Comparison of ENCODE assay signal across 32 cellular contexts in genomic region chr22:45476814-45477213, GRCh38. TPM values are rescaled to one million over a fixed set of nuclear protein-coding genes. Genes with fewer than 3 reads are reported as not detected.
DNase-seq lines count a peak whose midpoint lies in the region; ATAC-seq and TF ChIP-seq lines count a peak whose summit lies in the region.
"Had no signal": no experiment of that assay in that cellular context is flagged by ENCODE, and none has a peak within 500 bp of the region (broad histone marks: within the 10 kb centered on the region; RNA-seq: fewer than 3 reads in every experiment).

No MANE protein-coding gene starts in this region.

- no peaks in the 10 kb centered on the region for H3K4me1 Mint-ChIP-seq in activated naive CD4-positive, alpha-beta T cell treated with anti-CD3 and anti-CD28 coated beads, Interleukin-2, amount 10 ng/mL, durations not matched to agents 7 days and 5 days
- H3K4me1 Mint-ChIP-seq in mesothelial cell of epicardium, result peaks cover 19% of the 10 kb centered on the region
- H3K4me1 Mint-ChIP-seq: activated CD4-positive, alpha-beta T cell treated with anti-CD3 and anti-CD28 coated beads, Interleukin-2, amount 10 ng/mL, durations not matched to agents 24 days and 14 days; immature natural killer cell; naive B cell; stimulated activated effector memory CD8-positive, alpha-beta T cell treated with anti-CD3 and anti-CD28 coated beads, Interleukin-12 subunit alpha, Interleukin-12 subunit beta, amount 100 ng/mL, for 72 hours had no signal

- H3K27me3 Mint-ChIP-seq in activated naive CD4-positive, alpha-beta T cell treated with anti-CD3 and anti-CD28 coated beads, Interleukin-2, amount 10 ng/mL, durations not matched to agents 7 days and 5 days, result peaks cover 10% of the 10 kb centered on the region
- H3K27me3 Mint-ChIP-seq in mesothelial cell of epicardium (ENCODE audit: low read depth), result no peaks in the 10 kb centered on the region
- H3K27me3 Mint-ChIP-seq: activated CD4-positive, alpha-beta T cell treated with anti-CD3 and anti-CD28 coated beads, Interleukin-2, amount 10 ng/mL, durations not matched to agents 24 days and 14 days had no signal

- peak overlapping the region; percentile 75 for H3K27ac ChIP-seq in AG04450 (ENCODE audit: low read depth, low read length)
- H3K27ac ChIP-seq: colonic mucosa had no signal

- CTCF ChIA-PET in AG04450 (lab: Charles Lee), result no interaction called here
- CTCF ChIA-PET in activated naive CD4-positive, alpha-beta T cell treated with anti-CD3 and anti-CD28 coated beads, Interleukin-2, amount 10 ng/mL, durations not matched to agents 7 days and 5 days (lab: Charles Lee), result no interaction called here

- intact Hi-C loops in posterior vena cava (cut with DNase I), result no loop called here

- H3K36me3 Mint-ChIP-seq in activated naive CD4-positive, alpha-beta T cell treated with anti-CD3 and anti-CD28 coated beads, Interleukin-2, amount 10 ng/mL, durations not matched to agents 7 days and 5 days, result no peaks in the 10 kb centered on the region
- no peaks in the 10 kb centered on the region for H3K36me3 Mint-ChIP-seq in mesothelial cell of epicardium
- H3K36me3 Mint-ChIP-seq: immature natural killer cell; naive B cell; stimulated activated effector memory CD8-positive, alpha-beta T cell treated with anti-CD3 and anti-CD28 coated beads, Interleukin-12 subunit alpha, Interleukin-12 subunit beta, amount 100 ng/mL, for 72 hours had no signal

- no peaks in the 10 kb centered on the region; the same call in none of the 2 replicates for H3K9me3 ChIP-seq in AG04450 (ENCODE audit: control insufficient read depth, insufficient read depth, low read length)
- H3K9me3 ChIP-seq: A549, colonic mucosa, MG63, right atrium auricular region, uterus had no signal

- POLR2A ChIA-PET in AG04450 (lab: Yijun Ruan, JAX), result interaction anchor here (0.6 kb wide), 1 partner anchor 12 kb away, joined by 3 read pairs; no protein-coding TSS in a partner anchor

- no peak overlapping the region for H3K4me3 ChIP-seq in AG04450 (ENCODE audit: low read depth, low read length)
- H3K4me3 ChIP-seq in fibroblast of villous mesenchyme (ENCODE audit: low read depth, low read length), result no peak overlapping the region
- H3K4me3 ChIP-seq: A549, colonic mucosa, K562, MG63, right atrium auricular region, uterus had no signal

- H3K9me3 Mint-ChIP-seq in activated naive CD4-positive, alpha-beta T cell treated with anti-CD3 and anti-CD28 coated beads, Interleukin-2, amount 10 ng/mL, durations not matched to agents 7 days and 5 days, result peaks cover 1% of the 10 kb centered on the region
- H3K9me3 Mint-ChIP-seq in mesothelial cell of epicardium, result no peaks in the 10 kb centered on the region
- H3K9me3 Mint-ChIP-seq: activated CD4-positive, alpha-beta T cell treated with anti-CD3 and anti-CD28 coated beads, Interleukin-2, amount 10 ng/mL, durations not matched to agents 24 days and 14 days; immature natural killer cell; stimulated activated effector memory CD8-positive, alpha-beta T cell treated with anti-CD3 and anti-CD28 coated beads, Interleukin-12 subunit alpha, Interleukin-12 subunit beta, amount 100 ng/mL, for 72 hours had no signal

- TF ChIP-seq CTCF in AG04450 (IDR thresholded peaks at IDR 0.05; ENCODE audit: low read depth, low read length), result no peak
- TF ChIP-seq CTCF in fibroblast of villous mesenchyme (IDR thresholded peaks at IDR 0.05; ENCODE audit: insufficient read depth, low read depth, low read length), result no peak
- no peak for TF ChIP-seq CTCF in mesothelial cell of epicardium (IDR thresholded peaks at IDR 0.05; ENCODE audit: unreplicated experiment)

- no peaks in the 10 kb centered on the region for H3K27me3 ChIP-seq in AG04450 (ENCODE audit: control insufficient read depth, insufficient read depth, low read length)
- H3K27me3 ChIP-seq: colonic mucosa, MG63, right atrium auricular region, uterus had no signal

- no peak overlapping the region for H3K4me3 Mint-ChIP-seq in activated naive CD4-positive, alpha-beta T cell treated with anti-CD3 and anti-CD28 coated beads, Interleukin-2, amount 10 ng/mL, durations not matched to agents 7 days and 5 days
- no peak overlapping the region for H3K4me3 Mint-ChIP-seq in mesothelial cell of epicardium
- H3K4me3 Mint-ChIP-seq: activated CD4-positive, alpha-beta T cell treated with anti-CD3 and anti-CD28 coated beads, Interleukin-2, amount 10 ng/mL, durations not matched to agents 24 days and 14 days; activated T-cell treated with anti-CD3 and anti-CD28 coated beads, Interleukin-2, amount 50 U/mL, for 24 hours; immature natural killer cell; naive B cell; stimulated activated effector memory CD8-positive, alpha-beta T cell treated with anti-CD3 and anti-CD28 coated beads, Interleukin-12 subunit alpha, Interleukin-12 subunit beta, amount 100 ng/mL, for 72 hours had no signal

- H3K27ac Mint-ChIP-seq in activated naive CD4-positive, alpha-beta T cell treated with anti-CD3 and anti-CD28 coated beads, Interleukin-2, amount 10 ng/mL, durations not matched to agents 7 days and 5 days, result no peak overlapping the region
- H3K27ac Mint-ChIP-seq in mesothelial cell of epicardium, result no peak overlapping the region
- H3K27ac Mint-ChIP-seq: activated CD4-positive, alpha-beta T cell treated with anti-CD3 and anti-CD28 coated beads, Interleukin-2, amount 10 ng/mL, durations not matched to agents 24 days and 14 days; activated T-cell treated with anti-CD3 and anti-CD28 coated beads, Interleukin-2, amount 50 U/mL, for 24 hours; immature natural killer cell; naive B cell; stimulated activated effector memory CD8-positive, alpha-beta T cell treated with anti-CD3 and anti-CD28 coated beads, Interleukin-12 subunit alpha, Interleukin-12 subunit beta, amount 100 ng/mL, for 72 hours had no signal

- DNase-seq in AG04450 (ENCODE audit: low read depth, low spot score), result no peak
- DNase-seq in HCEC 1CT, result peak; percentile 44
- peak; percentile 78 for DNase-seq in fibroblast of villous mesenchyme (ENCODE audit: low read depth)
- DNase-seq in posterior vena cava (ENCODE audit: low spot score), result peak; percentile 69
- no peak for DNase-seq in activated naive CD4-positive, alpha-beta T cell treated with anti-CD3 and anti-CD28 coated beads, Interleukin-2, amount 10 ng/mL, durations not matched to agents 7 days and 5 days
- no peak for DNase-seq in stimulated activated CD4-positive, alpha-beta T cell treated with anti-CD3 and anti-CD28 coated beads, Interleukin-4, amount 100 ng/mL, for 24 hours
- no peak for DNase-seq in mesothelial cell of epicardium (ENCODE audit: low spot score in 2 of 2, unreplicated experiment in 2 of 2)
- DNase-seq: activated CD4-positive, alpha-beta T cell treated with anti-CD3 and anti-CD28 coated beads, Interleukin-2, amount 10 ng/mL, durations not matched to agents 24 days and 14 days; activated naive CD4-positive, alpha-beta T cell; activated T-cell treated with anti-CD3 and anti-CD28 coated beads, Interleukin-2, amount 50 U/mL, for 24 hours; amygdala; colonic mucosa; GF-D8; H7; hypothalamus; immature natural killer cell; MG63; naive B cell; NCI-H1436; NCI-H2081 treated with DMSO at 0.1 percent for 48 hours; NCI-H226; NCI-H69; stimulated activated CD4-positive, alpha-beta T cell treated with anti-CD3 and anti-CD28 coated beads, Interleukin-12 subunit alpha, Interleukin-12 subunit beta, amount 100 ng/mL, for 4 hours; stimulated activated CD4-positive, alpha-beta T cell treated with anti-CD3 and anti-CD28 coated beads, Interleukin-4, amount 100 ng/mL, for 1 hour had no signal

- no peak for ATAC-seq in HG02588 (IDR thresholded peaks at IDR 0.05; ENCODE audit: unreplicated experiment)
- ATAC-seq: K562; left lobe of liver; stimulated activated effector memory CD8-positive, alpha-beta T cell treated with anti-CD3 and anti-CD28 coated beads, Interleukin-12 subunit alpha, Interleukin-12 subunit beta, amount 100 ng/mL, for 72 hours had no signal

RNA-seq across cellular contexts. Expression of gene FBLN1, which starts 25.9 kb away (rescaled TPM):
- polyA plus RNA-seq in AG04450 (2011; rRNA removed), result 241 and 314 TPM in 2 replicates
- polyA minus RNA-seq in AG04450 (2011; rRNA and poly(A)+ RNA removed), result 112 and 137 TPM in 2 replicates
- total RNA-seq in fibroblast of villous mesenchyme (102 and 256 TPM in 2 replicates), posterior vena cava (1,000 to 10,000 TPM in 1 of 2 donors, 100 to 1,000 TPM in 1; 608 to 1,210 TPM), mesothelial cell of epicardium (283 to 297 TPM (median 296 TPM) in 3 replicates)
- total RNA-seq: activated CD4-positive, alpha-beta T cell treated with anti-CD3 and anti-CD28 coated beads, Interleukin-2, amount 10 ng/mL, durations not matched to agents 24 days and 14 days; activated CD8-positive, alpha-beta memory T cell treated with anti-CD3 and anti-CD28 coated beads for 36 hours had no signal
- polyA plus RNA-seq: immature natural killer cell, K562 had no signal

Comparison
In these comparisons a context has a peak if more than half of its experiments do, and no peak if none do; other contexts are left out.
1. DNase-seq: peak in HCEC 1CT (single experiment), fibroblast of villous mesenchyme (single experiment) and posterior vena cava (single experiment); none in AG04450 (single experiment), activated naive CD4-positive, alpha-beta T cell treated with anti-CD3 and anti-CD28 coated beads, Interleukin-2, amount 10 ng/mL, durations not matched to agents 7 days and 5 days (single experiment), stimulated activated CD4-positive, alpha-beta T cell treated with anti-CD3 and anti-CD28 coated beads, Interleukin-4, amount 100 ng/mL, for 24 hours (single experiment) and mesothelial cell of epicardium (0 of 2).